ENCODE assay signal across 8 cellular contexts in genomic region chr6:44074383-44075136, GRCh38. TPM values are rescaled to one million over a fixed set of nuclear protein-coding genes. Genes with fewer than 3 reads are reported as not detected.
A peak's percentile ranks its signal among the peaks of the same experiment; 100 is the strongest.
DNase-seq lines count a peak whose midpoint lies in the region; ATAC-seq and TF ChIP-seq lines count a peak whose summit lies in the region.

No MANE protein-coding gene starts in this region.

- H3K9me3 ChIP-seq in PC-3 (ENCODE audit: low read length) (no peaks in the 10 kb centered on the region), left ventricle myocardium inferior (replicated peaks) (no peaks in the 10 kb centered on the region), skeletal muscle satellite cell (replicated peaks; ENCODE audit: low read length) (no peaks in the 10 kb centered on the region)

- H3K9me2 ChIP-seq in PC-3 (replicated peaks; ENCODE audit: low read length) = no peaks in the 10 kb centered on the region

- H3K27ac Mint-ChIP-seq in activated naive CD4-positive, alpha-beta T cell treated with anti-CD3 and anti-CD28 coated beads, Interleukin-2, amount 50 U/mL, for 24 hours = peak overlapping the region; percentile 71

- ATAC-seq in GM21825 (IDR thresholded peaks at IDR 0.05; ENCODE audit: unreplicated experiment) (peak; percentile 35), PC-3 (peak; percentile 47), HG03457 (IDR thresholded peaks at IDR 0.05; ENCODE audit: unreplicated experiment) (no peak)

- H3K4me2 ChIP-seq in PC-3 (ENCODE audit: low read length) (peak overlapping the region; percentile 65; the same call in 1 of the 2 replicates), skeletal muscle satellite cell (ENCODE audit: low read length) (peak overlapping the region; percentile 34)

- BruUV-seq in PC-3 (replicated peaks; lab: Mats Ljungman, UMichigan) = no TSS peak

- TF ChIP-seq CTCF in PC-3 (conservative IDR thresholded peaks at IDR 0.05; ENCODE audit: low read depth, low read length) (peak; percentile 97), left ventricle myocardium inferior (IDR thresholded peaks at IDR 0.05; ENCODE audit: borderline replicate concordance) (peak; percentile 93)

- no peaks in the 10 kb centered on the region for H4K20me1 ChIP-seq in PC-3 (ENCODE audit: low read length)

- no peaks in the 10 kb centered on the region for H3K36me3 ChIP-seq in PC-3 (ENCODE audit: low read depth, low read length)
- no peaks in the 10 kb centered on the region for H3K36me3 ChIP-seq in left ventricle myocardium inferior
- no peaks in the 10 kb centered on the region for H3K36me3 ChIP-seq in skeletal muscle satellite cell (ENCODE audit: insufficient read depth, low read length)

- H3K4me1 ChIP-seq in PC-3 (ENCODE audit: insufficient read depth, low read length) (peaks cover 43% of the 10 kb centered on the region), left ventricle myocardium inferior (peaks cover 60% of the 10 kb centered on the region), skeletal muscle satellite cell (ENCODE audit: control insufficient read depth, insufficient read depth, low read length) (peaks cover 38% of the 10 kb centered on the region)

- H3K79me2 ChIP-seq in PC-3 (ENCODE audit: low read length) = no peaks in the 10 kb centered on the region

- DNase-seq in AG20443 (ENCODE audit: low spot score) = peak; percentile 82
- peak; percentile 86 for DNase-seq in PC-3
- peak; percentile 84 for DNase-seq in left ventricle myocardium inferior
- no peak for DNase-seq in DMS 273 (lab: John Stamatoyannopoulos, UW; ENCODE audit: unreplicated experiment)

- intact Hi-C loops in PC-3 (cut with micrococcal nuclease) (loop anchor here (1.0 to 2.0 kb wide), 2 partner anchors 148 to 305 kb away; no protein-coding TSS in a partner anchor), left ventricle myocardium inferior (cut with micrococcal nuclease) (loop anchor here (5.0 to 10.0 kb wide), 3 partner anchors 120 to 470 kb away; no protein-coding TSS in a partner anchor)

- peaks cover 13% of the 10 kb centered on the region for H3K4me1 Mint-ChIP-seq in activated naive CD4-positive, alpha-beta T cell treated with anti-CD3 and anti-CD28 coated beads, Interleukin-2, amount 50 U/mL, for 24 hours

- H3K9me3 Mint-ChIP-seq in activated naive CD4-positive, alpha-beta T cell treated with anti-CD3 and anti-CD28 coated beads, Interleukin-2, amount 50 U/mL, for 24 hours = no peaks in the 10 kb centered on the region

- no peak overlapping the region; the same call in 1 of the 2 replicates for H2AFZ ChIP-seq in PC-3 (ENCODE audit: low read length)

- H3K4me3 ChIP-seq in PC-3 (ENCODE audit: low read length) (no peak overlapping the region), left ventricle myocardium inferior (peak overlapping the region; percentile 67), skeletal muscle satellite cell (ENCODE audit: low read length) (no peak overlapping the region)

- POLR2A ChIA-PET in PC-3 (lab: Charles Lee; ENCODE audit: unreplicated experiment) = interaction anchor here (0.6 kb wide), 1 partner anchor 53 kb away, joined by 3 read pairs; no protein-coding TSS in a partner anchor

- H3K9ac ChIP-seq in PC-3 (ENCODE audit: low read length) (peak overlapping the region; percentile 25; the same call in 1 of the 2 replicates), skeletal muscle satellite cell (ENCODE audit: low read depth, low read length) (no peak overlapping the region)

- H3K27ac ChIP-seq in PC-3 (ENCODE audit: low read length) = peak overlapping the region; percentile 58
- peak overlapping the region; percentile 89 for H3K27ac ChIP-seq in left ventricle myocardium inferior (replicated peaks)

- CTCF ChIA-PET in PC-3 (lab: Charles Lee) = interaction anchor here (0.7 to 2.0 kb wide), 3 partner anchors 16 to 304 kb away, joined by 4 to 5 read pairs (median 4); partner anchors contain the start of gene VEGFA

- peaks cover 5% of the 10 kb centered on the region for H3K27me3 Mint-ChIP-seq in activated naive CD4-positive, alpha-beta T cell treated with anti-CD3 and anti-CD28 coated beads, Interleukin-2, amount 50 U/mL, for 24 hours

- peak overlapping the region; percentile 82 for H3K4me3 Mint-ChIP-seq in activated naive CD4-positive, alpha-beta T cell treated with anti-CD3 and anti-CD28 coated beads, Interleukin-2, amount 50 U/mL, for 24 hours

- no peaks in the 10 kb centered on the region for H3K27me3 ChIP-seq in PC-3 (ENCODE audit: low read length)
- no peaks in the 10 kb centered on the region for H3K27me3 ChIP-seq in left ventricle myocardium inferior (ENCODE audit: low read depth)
- no peaks in the 10 kb centered on the region for H3K27me3 ChIP-seq in skeletal muscle satellite cell (ENCODE audit: control insufficient read depth, insufficient read depth, low read length)

- H3F3A ChIP-seq in PC-3 (ENCODE audit: low read length, unreplicated experiment) = no peaks in the 10 kb centered on the region

- H3K36me3 Mint-ChIP-seq in activated naive CD4-positive, alpha-beta T cell treated with anti-CD3 and anti-CD28 coated beads, Interleukin-2, amount 50 U/mL, for 24 hours = no peaks in the 10 kb centered on the region

RNA-seq across cellular contexts. Expression of gene MRPL14, which starts 52.7 kb away (rescaled TPM):
- total RNA-seq in PC-3 (2014; rRNA removed) (164 and 192 TPM in 2 replicates), left ventricle myocardium inferior (36.8 TPM)
- total RNA-seq in skeletal muscle satellite cell (2012; rRNA removed) = 50.2 and 58.1 TPM in 2 replicates

RNA-seq across cellular contexts. Expression of gene TMEM63B, which starts 52.8 kb away (rescaled TPM):
- total RNA-seq in PC-3 (2014; rRNA removed) (23.6 and 26.9 TPM in 2 replicates), left ventricle myocardium inferior (37.2 TPM)
- total RNA-seq in skeletal muscle satellite cell (2012; rRNA removed) = 17.7 and 25.1 TPM in 2 replicates
